ENCODE assay signal across 12 cellular contexts in genomic region chr19:3880471-3881271, GRCh38. TPM values are rescaled to one million over a fixed set of nuclear protein-coding genes. Genes with fewer than 3 reads are reported as not detected.
DNase-seq lines count a peak whose midpoint lies in the region; ATAC-seq and TF ChIP-seq lines count a peak whose summit lies in the region.
"Had no signal": no experiment of that assay in that cellular context is flagged by ENCODE, and none has a peak within 500 bp of the region (broad histone marks: within the 10 kb centered on the region; RNA-seq: fewer than 3 reads in every experiment).

ATCAY (plus strand) TSS chr19:3880685; CDS start chr19:3885768, 5,083 bp downstream.

- no peak within 1 kb of the TSS for H3K27ac Mint-ChIP-seq in activated CD4-positive, alpha-beta memory T cell treated with anti-CD3 and anti-CD28 coated beads, Interleukin-2, amount 10 ng/mL, durations not matched to agents 7 days and 5 days
- H3K27ac Mint-ChIP-seq: activated naive CD4-positive, alpha-beta T cell treated with anti-CD3 and anti-CD28 coated beads, Interleukin-2, amount 50 U/mL, for 24 hours had no signal

- H3K27ac ChIP-seq in cardiac muscle cell (no peak within 1 kb of the TSS), right atrium auricular region (no peak within 1 kb of the TSS), iPS DF 6.9 (ENCODE audit: low read length) (no peak within 1 kb of the TSS)
- H3K27ac ChIP-seq: tibial nerve had no signal

- peaks cover 40% of the 10 kb centered on the region for H3K27me3 ChIP-seq in cardiac muscle cell
- peaks cover 10 to 26% of the 10 kb centered on the region in 2 donors for H3K27me3 ChIP-seq in right atrium auricular region
- no peaks in the 10 kb centered on the region for H3K27me3 ChIP-seq in iPS DF 6.9 (ENCODE audit: control insufficient read depth, insufficient read depth, low read length)

- no peaks in the 10 kb centered on the region for H3K9me3 Mint-ChIP-seq in activated CD4-positive, alpha-beta memory T cell treated with anti-CD3 and anti-CD28 coated beads, Interleukin-2, amount 10 ng/mL, durations not matched to agents 7 days and 5 days
- H3K9me3 Mint-ChIP-seq: activated naive CD4-positive, alpha-beta T cell treated with anti-CD3 and anti-CD28 coated beads, Interleukin-2, amount 50 U/mL, for 24 hours had no signal

- H3K4me1 Mint-ChIP-seq in activated CD4-positive, alpha-beta memory T cell treated with anti-CD3 and anti-CD28 coated beads, Interleukin-2, amount 10 ng/mL, durations not matched to agents 7 days and 5 days = peaks cover 2% of the 10 kb centered on the region

- no peaks in the 10 kb centered on the region for H3K36me3 Mint-ChIP-seq in activated CD4-positive, alpha-beta memory T cell treated with anti-CD3 and anti-CD28 coated beads, Interleukin-2, amount 10 ng/mL, durations not matched to agents 7 days and 5 days (ENCODE audit: low read depth)
- H3K36me3 Mint-ChIP-seq: activated naive CD4-positive, alpha-beta T cell treated with anti-CD3 and anti-CD28 coated beads, Interleukin-2, amount 50 U/mL, for 24 hours had no signal

- DNase-seq in cardiac muscle cell (ENCODE audit: low read depth in 1 of 2, low spot score in 1 of 2) (peak; percentile 3 to 27), right atrium auricular region (ENCODE audit: low spot score) (no peak), NCI-H748 (lab: John Stamatoyannopoulos, UW; ENCODE audit: unreplicated experiment) (peak; percentile 85), iPS DF 6.9 (ENCODE audit: low read depth, low spot score) (no peak), HUDEP-2 (lab: John Stamatoyannopoulos, UW; ENCODE audit: unreplicated experiment in 76 of 76) (no peak)
- DNase-seq in activated CD4-positive, alpha-beta memory T cell treated with anti-CD3 and anti-CD28 coated beads, Interleukin-2, amount 10 ng/mL, durations not matched to agents 7 days and 5 days = no peak

- no peak for ATAC-seq in HG03175 (IDR thresholded peaks at IDR 0.05; ENCODE audit: unreplicated experiment)
- ATAC-seq in HG02970 (IDR thresholded peaks at IDR 0.05; ENCODE audit: low FRiP score, unreplicated experiment) = no peak
- ATAC-seq: GM12878 had no signal

- H3K4me3 Mint-ChIP-seq in activated CD4-positive, alpha-beta memory T cell treated with anti-CD3 and anti-CD28 coated beads, Interleukin-2, amount 10 ng/mL, durations not matched to agents 7 days and 5 days = no peak within 1 kb of the TSS

- peaks cover 27% of the 10 kb centered on the region for H3K27me3 Mint-ChIP-seq in activated CD4-positive, alpha-beta memory T cell treated with anti-CD3 and anti-CD28 coated beads, Interleukin-2, amount 10 ng/mL, durations not matched to agents 7 days and 5 days

- CTCF ChIA-PET in activated CD4-positive, alpha-beta memory T cell treated with anti-CD3 and anti-CD28 coated beads, Interleukin-2, amount 10 ng/mL, durations not matched to agents 7 days and 5 days (lab: Charles Lee) = no interaction called here

- H3K4me3 ChIP-seq in cardiac muscle cell (peak within 1 kb of the TSS; percentile 10), right atrium auricular region (no peak within 1 kb of the TSS), iPS DF 6.9 (ENCODE audit: low read length) (peak within 1 kb of the TSS; percentile 55)
- H3K4me3 ChIP-seq: GM12878, tibial nerve had no signal

- TF ChIP-seq CTCF in cardiac muscle cell (IDR thresholded peaks at IDR 0.05; ENCODE audit: low read depth, low read length) = no peak
- TF ChIP-seq CTCF in right atrium auricular region (IDR thresholded peaks at IDR 0.05) = no peak

- H3K4me1 ChIP-seq in cardiac muscle cell (ENCODE audit: low read depth) = peaks cover 4% of the 10 kb centered on the region
- peaks cover 0 to 9% of the 10 kb centered on the region in 2 donors for H3K4me1 ChIP-seq in right atrium auricular region
- H3K4me1 ChIP-seq in iPS DF 6.9 (ENCODE audit: control insufficient read depth, insufficient read depth, low read length) = no peaks in the 10 kb centered on the region

- WGBS in iPS DF 6.9 (ENCODE audit: insufficient coverage, insufficient read length) = no CpG with 5 or more reads among the region's 49 CpGs

- POLR2A ChIA-PET in activated CD4-positive, alpha-beta memory T cell treated with anti-CD3 and anti-CD28 coated beads, Interleukin-2, amount 10 ng/mL, durations not matched to agents 7 days and 5 days (lab: Charles Lee) = no interaction called here

- H3K9me3 ChIP-seq in cardiac muscle cell (ENCODE audit: low read depth) (no peaks in the 10 kb centered on the region), right atrium auricular region (no peaks in the 10 kb centered on the region), iPS DF 6.9 (ENCODE audit: control insufficient read depth, insufficient read depth, low read length) (no peaks in the 10 kb centered on the region)
- H3K9me3 ChIP-seq: tibial nerve had no signal

- H3K36me3 ChIP-seq in cardiac muscle cell = no peaks in the 10 kb centered on the region
- H3K36me3 ChIP-seq in right atrium auricular region = no peaks in the 10 kb centered on the region
- peaks cover 2% of the 10 kb centered on the region; the same call in 1 of the 2 replicates for H3K36me3 ChIP-seq in iPS DF 6.9 (ENCODE audit: control insufficient read depth, insufficient read depth, low read length)
- H3K36me3 ChIP-seq: tibial nerve had no signal

RNA-seq across cellular contexts. Expression of gene ATCAY, which starts in this region (rescaled TPM):
- total RNA-seq in cardiac muscle cell (0.15 and 0.25 TPM in 2 replicates), right atrium auricular region (not detected)
- polyA plus RNA-seq in cardiac muscle cell = 0.29 and 0.40 TPM in 2 replicates
- total RNA-seq in activated CD4-positive, alpha-beta memory T cell treated with anti-CD3 and anti-CD28 coated beads, Interleukin-2, amount 10 ng/mL, durations not matched to agents 7 days and 5 days = not detected
- total RNA-seq: liver, tibial nerve had no signal
- polyA plus RNA-seq: liver had no signal

Comparison
In these comparisons a context has a peak if more than half of its experiments do, and no peak if none do; other contexts are left out.
1. Peak in DNase-seq and H3K4me3 ChIP-seq in cardiac muscle cell; RNA of the gene not detected or under 1 TPM.